8 cellular contexts compared by ENCODE assay signal in the genomic region with DNA sequence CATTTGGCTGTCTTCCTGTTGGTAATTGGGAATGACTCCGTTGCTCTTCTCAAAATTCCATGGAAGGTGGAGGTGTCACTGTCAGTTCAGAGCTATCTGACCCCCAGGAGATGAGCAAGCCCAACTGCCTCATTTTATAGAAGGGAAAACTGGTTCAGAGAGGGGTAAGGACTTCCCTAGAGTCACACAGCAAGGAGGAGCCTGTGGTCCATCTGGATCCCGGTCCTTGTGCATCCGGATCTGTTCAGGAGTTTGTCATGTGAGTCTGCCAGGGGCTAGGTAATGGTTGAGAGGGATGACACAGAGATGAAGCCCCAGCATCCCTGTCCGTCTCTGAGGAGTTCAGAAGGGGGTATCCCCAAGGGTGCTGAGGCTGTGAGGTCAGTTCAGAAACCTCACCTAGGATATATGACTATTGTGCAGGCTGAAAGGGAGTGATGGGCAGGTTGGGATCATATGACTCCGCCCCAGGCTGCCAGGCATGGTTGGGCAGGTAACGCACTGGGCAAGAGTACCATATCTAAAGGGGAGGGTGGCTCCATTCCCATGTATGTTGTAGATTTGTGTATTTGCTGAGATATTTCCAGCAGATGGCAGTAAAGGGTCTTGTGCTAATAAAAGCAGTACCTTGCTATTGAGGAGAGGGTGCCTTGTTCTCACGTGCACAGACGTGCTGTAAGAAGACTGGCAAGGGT. TPM values are rescaled to one million over a fixed set of nuclear protein-coding genes. Genes with fewer than 3 reads are reported as not detected.
DNase-seq lines count a peak whose midpoint lies in the region; ATAC-seq and TF ChIP-seq lines count a peak whose summit lies in the region.

No MANE protein-coding gene starts in this region.

- H3K36me3 ChIP-seq in DND-41 (ENCODE audit: insufficient read depth, low read length) (no peaks in the 10 kb centered on the region), Karpas-422 (ENCODE audit: insufficient read depth, low read length) (no peaks in the 10 kb centered on the region)

- TF ChIP-seq CTCF in DND-41 (IDR thresholded peaks at IDR 0.05; ENCODE audit: borderline replicate concordance, extremely low read depth, low read length, poor library complexity, severe bottlenecking) (peak; percentile 75), endothelial cell (IDR thresholded peaks at IDR 0.05; ENCODE audit: unreplicated experiment) (peak; percentile 50), nephron (IDR thresholded peaks at IDR 0.05; ENCODE audit: unreplicated experiment in 3 of 3) (peak; percentile 52 to 59 (median 57))

- H2AFZ ChIP-seq in DND-41 (ENCODE audit: low read depth, low read length) = no peak overlapping the region
- H2AFZ ChIP-seq in Karpas-422 (ENCODE audit: low read length) = no peak overlapping the region

- peaks cover 4% of the 10 kb centered on the region; the same call in 1 of the 2 replicates for H4K20me1 ChIP-seq in DND-41 (ENCODE audit: insufficient read depth, low read length)
- 0 out of 2 replicates have a peak, but pooled peaks cover 6% of the 10 kb centered on the region for H4K20me1 ChIP-seq in Karpas-422 (ENCODE audit: insufficient read depth, low read depth, low read length)

- H3K27ac ChIP-seq in DND-41 (ENCODE audit: low read length) (no peak overlapping the region), Karpas-422 (ENCODE audit: low read length) (no peak overlapping the region)

- H3K9me3 ChIP-seq in DND-41 (ENCODE audit: insufficient read depth, low read length, severe bottlenecking) = no peaks in the 10 kb centered on the region
- no peaks in the 10 kb centered on the region for H3K9me3 ChIP-seq in Karpas-422 (ENCODE audit: low read length)

- peaks cover 7% of the 10 kb centered on the region for H3K4me1 ChIP-seq in DND-41 (ENCODE audit: insufficient read depth, low read length)
- no peaks in the 10 kb centered on the region for H3K4me1 ChIP-seq in Karpas-422 (ENCODE audit: low read length)

- H3K79me2 ChIP-seq in DND-41 (ENCODE audit: insufficient read depth, low read length) (no peaks in the 10 kb centered on the region), Karpas-422 (ENCODE audit: low read length) (no peaks in the 10 kb centered on the region)

- H3K4me3 ChIP-seq in DND-41 (ENCODE audit: low read depth in 1 of 2, low read length in 2 of 2) (no peak overlapping the region), Karpas-422 (ENCODE audit: low read length) (no peak overlapping the region)

- H3K27me3 ChIP-seq in DND-41 (ENCODE audit: insufficient read depth, low read length, poor library complexity) = peaks cover 3% of the 10 kb centered on the region
- no peaks in the 10 kb centered on the region for H3K27me3 ChIP-seq in Karpas-422 (ENCODE audit: low read length)

- peak overlapping the region; percentile 42 for H3K4me3 Mint-ChIP-seq in endothelial cell (ENCODE audit: unreplicated experiment)
- H3K4me3 Mint-ChIP-seq in nephron = no peak overlapping the region

- peaks cover 48% of the 10 kb centered on the region for H3K27me3 Mint-ChIP-seq in endothelial cell (ENCODE audit: unreplicated experiment)
- no peaks in the 10 kb centered on the region for H3K27me3 Mint-ChIP-seq in nephron (ENCODE audit: low read depth)

- H3K9ac ChIP-seq in DND-41 (ENCODE audit: low read depth, low read length) (no peak overlapping the region), Karpas-422 (ENCODE audit: low read length) (no peak overlapping the region)

- H3K27ac Mint-ChIP-seq in endothelial cell (ENCODE audit: unreplicated experiment) (peak overlapping the region; percentile 64), nephron (peak overlapping the region in 1 of 3 experiments; percentile 56)

- DNase-seq in DND-41 = peak; percentile 21
- DNase-seq in Karpas-422 = peak; percentile 83
- DNase-seq in RKO (ENCODE audit: low spot score) = peak; percentile 70
- DNase-seq in endothelial cell (ENCODE audit: low spot score) = no peak
- DNase-seq in occipital lobe (lab: John Stamatoyannopoulos, UW) = no peak
- no peak for DNase-seq in activated T-cell treated with anti-CD3 and anti-CD28 coated beads for 4 hours

- H3K4me2 ChIP-seq in DND-41 (ENCODE audit: insufficient read depth, low read length) = no peak overlapping the region
- H3K4me2 ChIP-seq in Karpas-422 (ENCODE audit: low read depth, low read length, poor library complexity, severe bottlenecking) = no peak overlapping the region

- H3K4me1 Mint-ChIP-seq in endothelial cell (ENCODE audit: unreplicated experiment) (peaks cover 2% of the 10 kb centered on the region), nephron (peaks cover 10% of the 10 kb centered on the region)

- H3K36me3 Mint-ChIP-seq in endothelial cell (ENCODE audit: low read depth, unreplicated experiment) (peaks cover 39% of the 10 kb centered on the region), nephron (ENCODE audit: low read depth) (peaks cover 25% of the 10 kb centered on the region)

- no peaks in the 10 kb centered on the region for H3K9me2 ChIP-seq in Karpas-422 (replicated peaks; ENCODE audit: insufficient read depth, low read length)

- ATAC-seq in DND-41 (ENCODE audit: insufficient read depth, low read depth) (peak; percentile 88), HG02970 (IDR thresholded peaks at IDR 0.05; ENCODE audit: low FRiP score, unreplicated experiment) (no peak)

- no peaks in the 10 kb centered on the region for H3K9me3 Mint-ChIP-seq in endothelial cell (ENCODE audit: unreplicated experiment)
- H3K9me3 Mint-ChIP-seq in nephron = no peaks in the 10 kb centered on the region

RNA-seq across cellular contexts. Expression of a gene that starts 16.0 kb away (rescaled TPM):
- total RNA-seq in Karpas-422 (2014; rRNA removed; shearing (Covaris generic); ENCODE audit: low replicate concordance) = 3.4 and 3.5 TPM in 2 replicates
- total RNA-seq in endothelial cell (ENCODE audit: unreplicated experiment) = 11.7 TPM
- 0.78 TPM for total RNA-seq in occipital lobe

Comparison
In these comparisons a context has a peak if more than half of its experiments do, and no peak if none do; other contexts are left out.
1. DNase-seq: peak in DND-41 (single experiment), Karpas-422 (single experiment) and RKO (single experiment); none in endothelial cell (single experiment), occipital lobe (single experiment) and activated T-cell treated with anti-CD3 and anti-CD28 coated beads for 4 hours (single experiment).
2. Peak in every context shown above with its lines, with median percentiles within 50 percentile points of each other: CTCF ChIP-seq.